ENCODE assay signal across 16 cellular contexts in the genomic region with DNA sequence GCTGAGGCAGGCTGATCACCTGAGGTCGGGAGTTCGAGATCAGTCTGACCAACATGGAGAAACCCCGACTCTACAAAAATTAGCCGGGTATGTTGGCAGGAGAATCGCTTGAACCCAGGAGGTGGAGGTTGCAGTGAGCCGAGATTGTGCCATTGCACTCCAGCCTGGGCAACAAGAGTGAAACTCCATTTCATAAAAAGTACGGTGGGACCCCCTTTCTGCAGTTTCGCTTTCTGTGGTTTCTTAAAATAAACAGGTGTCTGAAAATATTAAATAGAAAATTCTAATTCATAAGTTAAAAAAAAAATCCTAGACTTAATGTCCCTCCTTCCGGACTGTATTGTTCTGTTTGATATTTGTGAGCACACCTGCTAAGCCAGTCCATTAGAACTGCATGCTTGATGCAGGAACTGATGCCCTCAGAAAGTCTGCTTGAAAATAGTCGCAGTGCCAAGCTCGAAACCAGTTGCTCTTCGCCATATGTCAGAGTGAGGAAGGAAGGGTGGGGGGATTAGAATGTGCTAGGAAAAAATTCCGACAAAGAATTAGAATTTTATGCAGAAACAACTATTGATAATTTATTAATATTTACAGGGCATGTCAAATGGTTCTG.
DNase-seq lines count a peak whose midpoint lies in the region; ATAC-seq and TF ChIP-seq lines count a peak whose summit lies in the region.
"Had no signal": no experiment of that assay in that cellular context is flagged by ENCODE, and none has a peak within 500 bp of the region (broad histone marks: within the 10 kb centered on the region; RNA-seq: fewer than 3 reads in every experiment).

No MANE protein-coding gene starts in this region.

- no peaks in the 10 kb centered on the region for H3K27me3 ChIP-seq in GM23248 (replicated peaks; ENCODE audit: insufficient read depth)
- H3K27me3 ChIP-seq: cardiac muscle cell, right atrium auricular region had no signal

- peaks cover 37% of the 10 kb centered on the region for H3K4me1 ChIP-seq in GM23248 (ENCODE audit: insufficient read depth)

- no peak overlapping the region for H3K4me3 ChIP-seq in GM23248
- H3K4me3 ChIP-seq: cardiac muscle cell, right atrium auricular region, thoracic aorta had no signal

- ATAC-seq in natural killer cell (no peak), HG03432 (IDR thresholded peaks at IDR 0.05; ENCODE audit: unreplicated experiment) (no peak), HG02571 (IDR thresholded peaks at IDR 0.05; ENCODE audit: unreplicated experiment) (no peak)

- no peaks in the 10 kb centered on the region for H3K27me3 Mint-ChIP-seq in activated T-helper 2 cell treated with anti-CD3 and anti-CD28 coated beads, Interferon-gamma antibody, Interleukin-2, Interleukin-4, amounts not matched to agents 10 μg/mL and 5 μg/mL and 100 μg/mL, durations not matched to agents 14 hours and 24 hours and 36 hours (ENCODE audit: low read depth)
- no peaks in the 10 kb centered on the region for H3K27me3 Mint-ChIP-seq in natural killer cell (ENCODE audit: low read depth in 2 of 2)
- H3K27me3 Mint-ChIP-seq: activated CD4-positive, alpha-beta memory T cell treated with anti-CD3 and anti-CD28 coated beads, Interleukin-2, amount 10 ng/mL, durations not matched to agents 7 days and 5 days had no signal

- peaks cover 95% of the 10 kb centered on the region for H3K79me2 ChIP-seq in GM23248 (ENCODE audit: insufficient read depth)

- peaks cover 78% of the 10 kb centered on the region for H3K4me1 Mint-ChIP-seq in activated T-helper 2 cell treated with anti-CD3 and anti-CD28 coated beads, Interferon-gamma antibody, Interleukin-2, Interleukin-4, amounts not matched to agents 10 μg/mL and 5 μg/mL and 100 μg/mL, durations not matched to agents 14 hours and 24 hours and 36 hours (ENCODE audit: low read depth)
- H3K4me1 Mint-ChIP-seq in natural killer cell: peaks cover 86 to 87% of the 10 kb centered on the region in 2 donors

- H3K9me3 ChIP-seq in GM23248 (ENCODE audit: low read depth): no peaks in the 10 kb centered on the region
- H3K9me3 ChIP-seq: right atrium auricular region, thoracic aorta had no signal

- in situ Hi-C loops in GM23248 (cut with MboI): no loop called here

- peaks cover 8% of the 10 kb centered on the region for H4K20me1 ChIP-seq in GM23248 (ENCODE audit: insufficient read depth)

- peak; percentile 27 for DNase-seq in NCI-H82 (lab: John Stamatoyannopoulos, UW)
- no peak for DNase-seq in NCI-H82 treated with DMSO at 0.1 percent for 48 hours (lab: John Stamatoyannopoulos, UW; ENCODE audit: unreplicated experiment)
- DNase-seq in GM23248: no peak
- DNase-seq in activated T-helper 2 cell treated with anti-CD3 and anti-CD28 coated beads, Interferon-gamma antibody, Interleukin-2, Interleukin-4, amounts not matched to agents 10 μg/mL and 5 μg/mL and 100 μg/mL, durations not matched to agents 14 hours and 24 hours and 36 hours (ENCODE audit: low spot score): no peak
- no peak for DNase-seq in natural killer cell
- no peak for DNase-seq in mesenteric fat pad (ENCODE audit: low spot score)
- DNase-seq: activated CD4-positive, alpha-beta memory T cell treated with anti-CD3 and anti-CD28 coated beads, Interleukin-2, amount 10 ng/mL, durations not matched to agents 7 days and 5 days; effector memory CD4-positive, alpha-beta T cell; left ventricle myocardium superior; NCI-H2081 treated with DMSO at 0.1 percent for 48 hours; SHP77 treated with DMSO at 0.1 percent for 48 hours had no signal

- no peaks in the 10 kb centered on the region for H3K9me2 ChIP-seq in GM23248 (ENCODE audit: insufficient read depth)

- H3K9me3 Mint-ChIP-seq in activated T-helper 2 cell treated with anti-CD3 and anti-CD28 coated beads, Interferon-gamma antibody, Interleukin-2, Interleukin-4, amounts not matched to agents 10 μg/mL and 5 μg/mL and 100 μg/mL, durations not matched to agents 14 hours and 24 hours and 36 hours: no peaks in the 10 kb centered on the region
- no peaks in the 10 kb centered on the region for H3K9me3 Mint-ChIP-seq in natural killer cell
- H3K9me3 Mint-ChIP-seq: activated CD4-positive, alpha-beta memory T cell treated with anti-CD3 and anti-CD28 coated beads, Interleukin-2, amount 10 ng/mL, durations not matched to agents 7 days and 5 days had no signal

- H3K9ac ChIP-seq in GM23248: peak overlapping the region; percentile 69; the same call in 1 of the 2 replicates

- TF ChIP-seq CTCF in natural killer cell (IDR thresholded peaks at IDR 0.05): no peak

- H3K4me2 ChIP-seq in GM23248 (ENCODE audit: unreplicated experiment): no peak overlapping the region

- no peaks in the 10 kb centered on the region for H3K36me3 ChIP-seq in GM23248 (ENCODE audit: low read depth)
- H3K36me3 ChIP-seq: cardiac muscle cell, right atrium auricular region, thoracic aorta had no signal

- H3K27ac ChIP-seq in GM23248: peak overlapping the region; percentile 84
- H3K27ac ChIP-seq: cardiac muscle cell, right atrium auricular region, thoracic aorta had no signal

- no peak overlapping the region for H3K4me3 Mint-ChIP-seq in activated T-helper 2 cell treated with anti-CD3 and anti-CD28 coated beads, Interferon-gamma antibody, Interleukin-2, Interleukin-4, amounts not matched to agents 10 μg/mL and 5 μg/mL and 100 μg/mL, durations not matched to agents 14 hours and 24 hours and 36 hours (ENCODE audit: low read depth)
- H3K4me3 Mint-ChIP-seq in natural killer cell: peak overlapping the region; percentile 85
- H3K4me3 Mint-ChIP-seq: activated CD4-positive, alpha-beta memory T cell treated with anti-CD3 and anti-CD28 coated beads, Interleukin-2, amount 10 ng/mL, durations not matched to agents 7 days and 5 days had no signal

- H2AFZ ChIP-seq in GM23248: no peak overlapping the region

- peak overlapping the region; percentile 72 for H3K27ac Mint-ChIP-seq in activated T-helper 2 cell treated with anti-CD3 and anti-CD28 coated beads, Interferon-gamma antibody, Interleukin-2, Interleukin-4, amounts not matched to agents 10 μg/mL and 5 μg/mL and 100 μg/mL, durations not matched to agents 14 hours and 24 hours and 36 hours
- peak overlapping the region; percentile 85 to 91 for H3K27ac Mint-ChIP-seq in natural killer cell
- H3K27ac Mint-ChIP-seq: activated CD4-positive, alpha-beta memory T cell treated with anti-CD3 and anti-CD28 coated beads, Interleukin-2, amount 10 ng/mL, durations not matched to agents 7 days and 5 days had no signal

- 96 to 98% methylated on average over 13 of the region's 13 CpGs for WGBS in GM23248 (ENCODE audit: low coverage in 1 of 2, low lambda C conversion rate in 2 of 2, missing lambda C conversion rate in 2 of 2), 2 experiments

- intact Hi-C loops in activated T-helper 2 cell treated with anti-CD3 and anti-CD28 coated beads, Interferon-gamma antibody, Interleukin-2, Interleukin-4, amounts not matched to agents 10 μg/mL and 5 μg/mL and 100 μg/mL, durations not matched to agents 14 hours and 24 hours and 36 hours (cut with micrococcal nuclease): no loop called here
- intact Hi-C loops in natural killer cell (cut with micrococcal nuclease): loop anchor here (2.0 kb wide), 1 partner anchor 31 kb away; no protein-coding TSS in a partner anchor

- peaks cover 36% of the 10 kb centered on the region for H3F3A ChIP-seq in GM23248 (ENCODE audit: insufficient read depth)

- H3K36me3 Mint-ChIP-seq in activated T-helper 2 cell treated with anti-CD3 and anti-CD28 coated beads, Interferon-gamma antibody, Interleukin-2, Interleukin-4, amounts not matched to agents 10 μg/mL and 5 μg/mL and 100 μg/mL, durations not matched to agents 14 hours and 24 hours and 36 hours (ENCODE audit: low read depth): peaks cover 53% of the 10 kb centered on the region
- H3K36me3 Mint-ChIP-seq in natural killer cell: no peaks in the 10 kb centered on the region
